ENCODE assay signal across 9 cellular contexts in the genomic region with DNA sequence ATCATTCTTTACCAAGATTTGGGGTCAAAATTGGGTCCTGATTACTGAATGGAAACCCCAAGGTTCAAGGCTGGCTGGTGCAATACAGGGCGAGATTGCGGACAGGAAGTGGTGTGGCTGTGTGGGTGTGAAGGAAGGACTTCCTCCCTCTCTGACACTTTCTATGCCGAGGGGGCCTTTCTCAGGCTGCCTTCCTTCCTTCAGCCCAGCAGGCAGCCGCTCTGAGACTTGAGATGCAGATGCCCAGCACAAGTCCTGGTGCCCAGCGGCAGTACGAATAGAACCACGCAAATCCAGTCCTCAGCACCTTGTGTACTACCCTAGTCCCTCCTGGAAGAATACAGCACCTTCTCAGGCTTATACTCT. TPM values are rescaled to one million over a fixed set of nuclear protein-coding genes. Genes with fewer than 3 reads are reported as not detected.
DNase-seq lines count a peak whose midpoint lies in the region; ATAC-seq and TF ChIP-seq lines count a peak whose summit lies in the region.
"Had no signal": no experiment of that assay in that cellular context is flagged by ENCODE, and none has a peak within 500 bp of the region (broad histone marks: within the 10 kb centered on the region; RNA-seq: fewer than 3 reads in every experiment).

No MANE protein-coding gene starts in this region.

- peaks cover 51% of the 10 kb centered on the region for H3K27me3 Mint-ChIP-seq in type B pancreatic cell

- H3K27ac Mint-ChIP-seq in type B pancreatic cell, result no peak overlapping the region

- DNase-seq in activated CD8-positive, alpha-beta memory T cell treated with anti-CD3 and anti-CD28 coated beads, Interleukin-2, amount 50 U/mL, for 48 hours, result peak; percentile 85
- DNase-seq in stimulated activated CD8-positive, alpha-beta memory T cell treated with anti-CD3 and anti-CD28 coated beads, Interleukin-4, amount 100 ng/mL, for 48 hours, result peak; percentile 88
- DNase-seq in DMS 273 treated with DMSO at 0.1 percent for 48 hours (lab: John Stamatoyannopoulos, UW) (no peak), type B pancreatic cell (ENCODE audit: extremely low spot score, unreplicated experiment) (no peak), inferior parietal cortex (ENCODE audit: extremely low spot score) (no peak)

- no peak for TF ChIP-seq CTCF in type B pancreatic cell (conservative IDR thresholded peaks at IDR 0.05)

- H3K4me3 ChIP-seq in GM08714 (ENCODE audit: low read length), result peak overlapping the region; percentile 19; the same call in 1 of the 2 replicates
- H3K4me3 ChIP-seq: cardiac muscle cell had no signal

- H3K4me1 Mint-ChIP-seq in type B pancreatic cell (ENCODE audit: unreplicated experiment), result no peaks in the 10 kb centered on the region

- ATAC-seq in GM19397 (IDR thresholded peaks at IDR 0.05; ENCODE audit: unreplicated experiment) (peak; percentile 80), HG03378 (IDR thresholded peaks at IDR 0.05; ENCODE audit: unreplicated experiment) (peak; percentile 68)

- H3K36me3 Mint-ChIP-seq in type B pancreatic cell, result no peaks in the 10 kb centered on the region

- no peaks in the 10 kb centered on the region for H3K9me3 Mint-ChIP-seq in type B pancreatic cell

- no peak overlapping the region for H3K4me3 Mint-ChIP-seq in type B pancreatic cell

RNA-seq across cellular contexts. Expression of a gene that starts 16.3 kb away (rescaled TPM):
- 0.55 and 0.72 TPM in 2 replicates for total RNA-seq in type B pancreatic cell (ENCODE audit: low replicate concordance)

Comparison
In these comparisons a context has a peak if more than half of its experiments do, and no peak if none do; other contexts are left out.
1. DNase-seq: peak in activated CD8-positive, alpha-beta memory T cell treated with anti-CD3 and anti-CD28 coated beads, Interleukin-2, amount 50 U/mL, for 48 hours (single experiment) and stimulated activated CD8-positive, alpha-beta memory T cell treated with anti-CD3 and anti-CD28 coated beads, Interleukin-4, amount 100 ng/mL, for 48 hours (single experiment); none in DMS 273 treated with DMSO at 0.1 percent for 48 hours (single experiment), type B pancreatic cell (single experiment) and inferior parietal cortex (single experiment).